8 cellular contexts compared by ENCODE assay signal in the genomic region with DNA sequence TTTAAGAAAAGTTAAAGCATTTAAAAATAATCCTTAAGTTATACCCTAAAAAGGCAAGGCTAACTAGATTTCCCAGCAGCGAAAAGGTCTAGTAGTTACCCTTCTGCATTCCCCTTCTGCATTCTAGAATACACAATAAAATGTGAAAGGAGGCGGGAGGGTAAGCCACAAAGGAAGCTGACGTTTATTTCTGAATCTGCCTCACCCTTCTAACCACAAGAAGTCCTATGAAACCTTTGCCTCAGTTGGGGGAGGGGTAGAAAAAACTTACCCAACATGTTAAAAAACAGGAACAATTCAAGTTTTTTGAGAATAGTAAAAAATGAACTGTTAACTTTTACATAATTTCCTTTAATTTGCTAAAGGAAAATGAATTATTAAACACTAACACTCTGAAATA. TPM values are rescaled to one million over a fixed set of nuclear protein-coding genes. Genes with fewer than 3 reads are reported as not detected.
DNase-seq lines count a peak whose midpoint lies in the region; ATAC-seq and TF ChIP-seq lines count a peak whose summit lies in the region.

No MANE protein-coding gene starts in this region.

- ATAC-seq in HG03135 (IDR thresholded peaks at IDR 0.05; ENCODE audit: unreplicated experiment) (peak; percentile 73), memory B cell (ENCODE audit: low read depth) (peak; percentile 91)

- peak; percentile 96 for DNase-seq in CD1c-positive myeloid dendritic cell (ENCODE audit: extremely low spot score)
- peak; percentile 22 for DNase-seq in GM19238 (ENCODE audit: insufficient read length, low spot score)
- peak; percentile 91 for DNase-seq in RPMI7951 (ENCODE audit: low read depth)
- peak; percentile 93 to 95 for DNase-seq in cardiac fibroblast (ENCODE audit: low read depth in 2 of 2)
- DNase-seq in memory B cell (ENCODE audit: low spot score in 2 of 2): peak in 1 of 2 donors; percentile 81
- DNase-seq in NCI-H1436 (lab: John Stamatoyannopoulos, UW): no peak
- no peak for DNase-seq in NCI-H2107 treated with DMSO at 0.1 percent for 48 hours (lab: John Stamatoyannopoulos, UW; ENCODE audit: unreplicated experiment)

- peak overlapping the region; percentile 46 for H3K4me3 Mint-ChIP-seq in memory B cell

- TF ChIP-seq CTCF in cardiac fibroblast (IDR thresholded peaks at IDR 0.05; ENCODE audit: low read depth, low read length): no peak

- H3K36me3 Mint-ChIP-seq in memory B cell: peaks cover 22% of the 10 kb centered on the region

- H3K27me3 Mint-ChIP-seq in memory B cell: no peaks in the 10 kb centered on the region

- H3K9me3 Mint-ChIP-seq in memory B cell: no peaks in the 10 kb centered on the region

- H3K4me1 Mint-ChIP-seq in memory B cell: peaks cover 29% of the 10 kb centered on the region

- H3K4me3 ChIP-seq in cardiac fibroblast (replicated peaks in 1 of 2; ENCODE audit: low read depth in 2 of 2, low read length in 2 of 2): no peak overlapping the region

- H3K27ac Mint-ChIP-seq in memory B cell: peak overlapping the region; percentile 93

RNA-seq across cellular contexts. Expression of a gene that starts 11.3 kb away (rescaled TPM):
- 69.9 and 75.5 TPM in 2 replicates for total RNA-seq in RPMI7951 (2014; rRNA removed; shearing (Covaris generic))

Comparison
In these comparisons a context has a peak if more than half of its experiments do, and no peak if none do; other contexts are left out.
1. DNase-seq: peak in CD1c-positive myeloid dendritic cell (single experiment), GM19238 (single experiment), RPMI7951 (single experiment) and cardiac fibroblast (2 of 2); none in NCI-H1436 (single experiment) and NCI-H2107 treated with DMSO at 0.1 percent for 48 hours (single experiment).